Comparison of ENCODE assay signal across 8 cellular contexts in the genomic region with DNA sequence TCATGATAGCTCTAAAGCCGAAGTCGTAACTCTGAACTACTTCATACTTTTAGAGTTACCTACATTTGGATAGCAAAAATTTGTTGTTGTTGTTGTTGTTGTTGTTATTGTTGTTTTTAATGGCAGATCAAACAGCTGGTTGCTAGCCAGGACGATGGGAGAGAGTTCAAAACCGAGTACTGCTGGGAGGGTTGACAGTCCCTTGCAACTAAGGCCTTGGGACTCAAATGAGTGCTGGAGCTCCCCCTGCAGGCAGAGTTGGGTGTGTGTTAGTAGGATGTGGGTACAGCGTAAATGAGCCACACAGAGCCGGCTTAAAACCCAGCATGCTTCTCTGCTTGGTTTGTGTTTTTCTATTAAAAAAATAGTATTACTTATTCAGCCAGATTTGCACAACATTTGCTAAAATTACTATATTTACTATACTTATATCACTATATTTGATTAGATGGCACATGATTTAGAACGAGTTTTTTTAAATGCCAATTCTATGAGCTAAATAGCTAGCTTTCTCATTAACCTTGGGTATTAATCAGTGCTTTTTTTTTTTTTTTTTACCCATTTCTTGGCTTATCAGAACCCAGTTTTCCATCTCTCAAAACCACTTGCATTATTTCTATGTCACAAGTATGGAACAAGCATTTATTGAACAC.
A peak's percentile ranks its signal among the peaks of the same experiment; 100 is the strongest.
DNase-seq lines count a peak whose midpoint lies in the region; ATAC-seq and TF ChIP-seq lines count a peak whose summit lies in the region.

No MANE protein-coding gene starts in this region.

- no peak for TF ChIP-seq POLR2A in heart left ventricle (IDR thresholded peaks at IDR 0.05)

- H3K27ac ChIP-seq in heart left ventricle, result no peak overlapping the region

- H3K4me3 ChIP-seq in heart left ventricle, result no peak overlapping the region

- no peaks in the 10 kb centered on the region for H3K4me1 ChIP-seq in heart left ventricle

- intact Hi-C loops in heart left ventricle (cut with DNase I), result loop anchor here (1.0 to 10.0 kb wide), 10 partner anchors 168 to 448 kb away; a partner anchor contains a TSS

- WGBS in heart left ventricle, 4 donors, result 37 to 40% (median 39%) methylated on average over 7 of the region's 7 CpGs

- no peak overlapping the region for H3K4me3 Mint-ChIP-seq in activated naive CD8-positive, alpha-beta T cell treated with anti-CD3 and anti-CD28 coated beads, Interleukin-2, amount 50 U/mL, for 24 hours

- H3K36me3 Mint-ChIP-seq in activated naive CD8-positive, alpha-beta T cell treated with anti-CD3 and anti-CD28 coated beads, Interleukin-2, amount 50 U/mL, for 24 hours (ENCODE audit: low read depth), result no peaks in the 10 kb centered on the region

- H3K36me3 ChIP-seq in heart left ventricle, result no peaks in the 10 kb centered on the region

- H3K27me3 ChIP-seq in heart left ventricle, result no peaks in the 10 kb centered on the region

- no peak overlapping the region for H3K27ac Mint-ChIP-seq in activated naive CD8-positive, alpha-beta T cell treated with anti-CD3 and anti-CD28 coated beads, Interleukin-2, amount 50 U/mL, for 24 hours

- peak; percentile 81 for DNase-seq in NCI-H1436 (lab: John Stamatoyannopoulos, UW)
- DNase-seq in SW 1271 (lab: John Stamatoyannopoulos, UW), result peak; percentile 31 to 61
- peak; percentile 84 for DNase-seq in activated naive CD8-positive, alpha-beta T cell treated with anti-CD3 and anti-CD28 coated beads, Interleukin-2, amount 50 U/mL, for 24 hours
- DNase-seq in heart left ventricle, result peak; percentile 84 to 92 (median 86)
- peak; percentile 77 for DNase-seq in putamen (ENCODE audit: low spot score)
- DNase-seq in mesenteric fat pad (ENCODE audit: low spot score), result no peak

- H3K27me3 Mint-ChIP-seq in activated naive CD8-positive, alpha-beta T cell treated with anti-CD3 and anti-CD28 coated beads, Interleukin-2, amount 50 U/mL, for 24 hours, result no peaks in the 10 kb centered on the region

- no peaks in the 10 kb centered on the region for H3K9me3 Mint-ChIP-seq in activated naive CD8-positive, alpha-beta T cell treated with anti-CD3 and anti-CD28 coated beads, Interleukin-2, amount 50 U/mL, for 24 hours

- peaks cover 3% of the 10 kb centered on the region for H3K4me1 Mint-ChIP-seq in activated naive CD8-positive, alpha-beta T cell treated with anti-CD3 and anti-CD28 coated beads, Interleukin-2, amount 50 U/mL, for 24 hours

- no peaks in the 10 kb centered on the region for H3K9me3 ChIP-seq in heart left ventricle

- TF ChIP-seq CTCF in GM12873 (IDR thresholded peaks at IDR 0.05; ENCODE audit: insufficient read depth, low read depth, low read length, missing control alignments) (peak; percentile 90), heart left ventricle (IDR thresholded peaks at IDR 0.05) (peak; percentile 80 to 90 (median 85))

- ATAC-seq in HG02678 (IDR thresholded peaks at IDR 0.05; ENCODE audit: unreplicated experiment) (peak; percentile 96), heart left ventricle (peak; percentile 87 to 98 (median 97))
- peak; percentile 93 for ATAC-seq in activated naive CD8-positive, alpha-beta T cell treated with anti-CD3 and anti-CD28 coated beads, Interleukin-2, amount 50 U/mL, for 24 hours
